In genomic region chr12:7677432-7677888, GRCh38 we compare ENCODE assay signal across 10 cellular contexts. TPM values are rescaled to one million over a fixed set of nuclear protein-coding genes. Genes with fewer than 3 reads are reported as not detected.
DNase-seq lines count a peak whose midpoint lies in the region; ATAC-seq, FAIRE-seq and TF ChIP-seq lines count a peak whose summit lies in the region.
"Not testable (repeated sequence)": the region's sequence is repeated elsewhere in the genome, so short reads cannot be mapped to it uniquely, and the experiment has no call there.
"Had no signal": no experiment of that assay in that cellular context is flagged by ENCODE, and none has a peak within 500 bp of the region (broad histone marks: within the 10 kb centered on the region; RNA-seq: fewer than 3 reads in every experiment).

No MANE protein-coding gene starts in this region.

- H3K79me2 ChIP-seq in OCI-LY3 (ENCODE audit: low read length) = not testable (repeated sequence)

- POLR2A ChIA-PET in activated CD8-positive, alpha-beta T cell treated with anti-CD3 and anti-CD28 coated beads, Interleukin-2, amount 10 ng/mL, durations not matched to agents 7 days and 5 days (lab: Charles Lee) = not testable (repeated sequence)

- not testable (repeated sequence) for H3K4me1 Mint-ChIP-seq in activated CD8-positive, alpha-beta T cell treated with anti-CD3 and anti-CD28 coated beads, Interleukin-2, amount 10 ng/mL, durations not matched to agents 7 days and 5 days (ENCODE audit: low read depth)

- peak overlapping the region; percentile 25; the same call in 1 of the 2 replicates for H3K9ac ChIP-seq in OCI-LY3 (ENCODE audit: low read length)
- not testable (repeated sequence) for H3K9ac ChIP-seq in kidney (ENCODE audit: low read length in 2 of 2)

- H3K9me3 Mint-ChIP-seq in activated CD8-positive, alpha-beta T cell treated with anti-CD3 and anti-CD28 coated beads, Interleukin-2, amount 10 ng/mL, durations not matched to agents 7 days and 5 days (ENCODE audit: insufficient read depth) = not testable (repeated sequence)

- not testable (repeated sequence) for H3K27ac Mint-ChIP-seq in activated CD8-positive, alpha-beta T cell treated with anti-CD3 and anti-CD28 coated beads, Interleukin-2, amount 10 ng/mL, durations not matched to agents 7 days and 5 days

- H3K9me3 ChIP-seq in OCI-LY3 (ENCODE audit: insufficient read depth, low read length); kidney (ENCODE audit: control insufficient read depth in 1 of 2, low read length in 2 of 2): not testable (repeated sequence)

- not testable (repeated sequence) for H3K36me3 Mint-ChIP-seq in activated CD8-positive, alpha-beta T cell treated with anti-CD3 and anti-CD28 coated beads, Interleukin-2, amount 10 ng/mL, durations not matched to agents 7 days and 5 days (ENCODE audit: low read depth)

- peak overlapping the region; percentile 75 for H3K4me2 ChIP-seq in OCI-LY3 (ENCODE audit: low read length)

- not testable (repeated sequence) for H3K4me3 ChIP-seq in AG10803 (ENCODE audit: low read length); kidney (ENCODE audit: low read length in 2 of 2); retinal pigment epithelial cell (ENCODE audit: low read length)
- peak overlapping the region; percentile 70 for H3K4me3 ChIP-seq in OCI-LY3 (ENCODE audit: low read length)
- peak overlapping the region in 2 of 59 donors; percentile 3 to 17 for H3K4me3 ChIP-seq in dorsolateral prefrontal cortex

- H4K20me1 ChIP-seq in OCI-LY3 (ENCODE audit: insufficient read depth, low read length) = not testable (repeated sequence)

- FAIRE-seq in kidney (lab: Jason Lieb, UNC) = not testable (repeated sequence)

- intact Hi-C loops in dorsolateral prefrontal cortex (cut with DNase I) = loop anchor here in 1 of 2 donors (5.0 kb wide), 1 partner anchor 130 kb away; no protein-coding TSS in a partner anchor
- intact Hi-C loops in kidney (cut with DNase I) = not testable (repeated sequence)

- peak overlapping the region; percentile 85 for H2AFZ ChIP-seq in OCI-LY3 (ENCODE audit: low read depth, low read length)

- peak overlapping the region; percentile 39 for H3K4me3 Mint-ChIP-seq in activated CD8-positive, alpha-beta T cell treated with anti-CD3 and anti-CD28 coated beads, Interleukin-2, amount 10 ng/mL, durations not matched to agents 7 days and 5 days

- peaks cover 11% of the 10 kb centered on the region; the same call in 1 of the 2 replicates for H3K4me1 ChIP-seq in OCI-LY3 (ENCODE audit: low read length)
- H3K4me1 ChIP-seq in kidney (ENCODE audit: control insufficient read depth in 1 of 2, insufficient read depth in 1 of 2, low read depth in 1 of 2, low read length in 2 of 2) = not testable (repeated sequence)

- H3K36me3 ChIP-seq in OCI-LY3 (replicated peaks; ENCODE audit: low read depth, low read length); kidney (ENCODE audit: control insufficient read depth in 1 of 2, insufficient read depth in 2 of 2, low read length in 2 of 2): not testable (repeated sequence)

- H3K27me3 ChIP-seq in OCI-LY3 (ENCODE audit: low read depth, low read length); dorsolateral prefrontal cortex: not testable (repeated sequence)

- H3K27ac ChIP-seq in OCI-LY3 (ENCODE audit: low read length); dorsolateral prefrontal cortex; kidney (ENCODE audit: low read depth in 2 of 2, low read length in 2 of 2): not testable (repeated sequence)

- not testable (repeated sequence) for H3K27me3 Mint-ChIP-seq in activated CD8-positive, alpha-beta T cell treated with anti-CD3 and anti-CD28 coated beads, Interleukin-2, amount 10 ng/mL, durations not matched to agents 7 days and 5 days (ENCODE audit: low read depth)

- DNase-seq in AG10803 (ENCODE audit: low read depth) = peak; percentile 53
- peak; percentile 61 for DNase-seq in GM10266 (ENCODE audit: extremely low spot score)
- peak; percentile 45 for DNase-seq in LHCN-M2 (ENCODE audit: low read depth)
- DNase-seq in activated CD8-positive, alpha-beta T cell treated with anti-CD3 and anti-CD28 coated beads, Interleukin-2, amount 10 ng/mL, durations not matched to agents 7 days and 5 days; dorsolateral prefrontal cortex; kidney; retinal pigment epithelial cell (ENCODE audit: low read depth): not testable (repeated sequence)

- CTCF ChIA-PET in activated CD8-positive, alpha-beta T cell treated with anti-CD3 and anti-CD28 coated beads, Interleukin-2, amount 10 ng/mL, durations not matched to agents 7 days and 5 days (lab: Charles Lee) = interaction anchor here (1.2 to 2.2 kb wide), 3 partner anchors 129 to 132 kb away, joined by 3 to 16 read pairs (median 9); no protein-coding TSS in a partner anchor

- TF ChIP-seq CTCF in AG10803 (conservative IDR thresholded peaks at IDR 0.05; ENCODE audit: low read length) (peak; percentile 66), GM10266 (IDR thresholded peaks at IDR 0.05; ENCODE audit: control insufficient read depth, insufficient read depth, low read depth, missing control alignments) (peak; percentile 30), OCI-LY3 (IDR thresholded peaks at IDR 0.05; ENCODE audit: low read depth, low read length) (peak; percentile 61), dorsolateral prefrontal cortex (IDR thresholded peaks at IDR 0.05 in 54 of 56, conservative IDR thresholded peaks at IDR 0.05 in 2 of 56; ENCODE audit: low read depth in 1 of 56, partially characterized antibody in 56 of 56) (peak in 51 of 56 donors; percentile 11 to 72 (median 45)), kidney (IDR thresholded peaks at IDR 0.05; ENCODE audit: borderline replicate concordance, extremely low read depth, insufficient read depth) (peak; percentile 24), retinal pigment epithelial cell (conservative IDR thresholded peaks at IDR 0.05; ENCODE audit: low read depth, low read length) (peak; percentile 24)

- not testable (repeated sequence) for ATAC-seq in activated CD8-positive, alpha-beta T cell treated with anti-CD3 and anti-CD28 coated beads, Interleukin-2, amount 10 ng/mL, durations not matched to agents 7 days and 5 days

RNA-seq across cellular contexts. Expression of gene APOBEC1, which starts 11.8 kb away (rescaled TPM):
- total RNA-seq in LHCN-M2 (2014; rRNA removed) = not detected in 2 replicates
- not detected for polyA plus RNA-seq in LHCN-M2 (2012)
- total RNA-seq in activated CD8-positive, alpha-beta T cell treated with anti-CD3 and anti-CD28 coated beads, Interleukin-2, amount 10 ng/mL, durations not matched to agents 7 days and 5 days = not detected
- total RNA-seq in dorsolateral prefrontal cortex = not detected
- not detected for total RNA-seq in kidney
- polyA plus RNA-seq in kidney (ENCODE audit: insufficient read depth, low read depth, low replicate concordance) = not detected
- total RNA-seq: occipital lobe, Right ventricle myocardium superior had no signal

RNA-seq across cellular contexts. Expression of gene GDF3, which starts 18.1 kb away (rescaled TPM):
- total RNA-seq in LHCN-M2 (2014; rRNA removed) (not detected in 2 replicates), dorsolateral prefrontal cortex (not detected), kidney (0.66 TPM)
- polyA plus RNA-seq in LHCN-M2 (2012) = not detected
- total RNA-seq in activated CD8-positive, alpha-beta T cell treated with anti-CD3 and anti-CD28 coated beads, Interleukin-2, amount 10 ng/mL, durations not matched to agents 7 days and 5 days = not detected
- polyA plus RNA-seq in kidney (ENCODE audit: insufficient read depth, low read depth, low replicate concordance) = 1.6 TPM
- total RNA-seq: occipital lobe, Right ventricle myocardium superior had no signal

RNA-seq across cellular contexts. Expression of gene DPPA3, which starts 33.8 kb away (rescaled TPM):
- total RNA-seq in LHCN-M2 (2014; rRNA removed) (not detected in 2 replicates), dorsolateral prefrontal cortex (under 1 TPM in 2 of 120 experiments, not detected in 118; 0.58 to 0.75 TPM), kidney (not detected)
- not detected for polyA plus RNA-seq in LHCN-M2 (2012)
- not detected for total RNA-seq in activated CD8-positive, alpha-beta T cell treated with anti-CD3 and anti-CD28 coated beads, Interleukin-2, amount 10 ng/mL, durations not matched to agents 7 days and 5 days
- not detected for polyA plus RNA-seq in kidney (ENCODE audit: insufficient read depth, low read depth, low replicate concordance)
- total RNA-seq: occipital lobe, Right ventricle myocardium superior had no signal
